Comparison of ENCODE assay signal across 8 cellular contexts in genomic region chr7:72829964-72830354, GRCh38. TPM values are rescaled to one million over a fixed set of nuclear protein-coding genes. Genes with fewer than 3 reads are reported as not detected.
A peak's percentile ranks its signal among the peaks of the same experiment; 100 is the strongest.
DNase-seq lines count a peak whose midpoint lies in the region; ATAC-seq and TF ChIP-seq lines count a peak whose summit lies in the region.
"Not testable (repeated sequence)": the region's sequence is repeated elsewhere in the genome, so short reads cannot be mapped to it uniquely, and the experiment has no call there.

No MANE protein-coding gene starts in this region.

- H3K27ac ChIP-seq in testis: peak overlapping the region; percentile 82 to 88

- DNase-seq in GM04504 (ENCODE audit: low read depth) (peak; percentile 60), NCI-H146 (lab: John Stamatoyannopoulos, UW) (peak; percentile 43), T-helper 17 cell (peak; percentile 12 to 25 (median 24)), amniotic epithelial cell (ENCODE audit: low read depth) (peak; percentile 85), testis (peak; percentile 62)
- not testable (repeated sequence) for DNase-seq in Right ventricle myocardium inferior (ENCODE audit: missing footprints)

- not testable (repeated sequence) for H3K36me3 Mint-ChIP-seq in T-helper 17 cell (ENCODE audit: low read depth)

- TF ChIP-seq CTCF in testis (IDR thresholded peaks at IDR 0.05): not testable (repeated sequence)

- H3K4me3 Mint-ChIP-seq in T-helper 17 cell: peak overlapping the region; percentile 98

- intact Hi-C loops in Right ventricle myocardium inferior (cut with DNase I): loop anchor here (2.0 to 5.0 kb wide), 2 partner anchors 49 to 692 kb away; partner anchors contain the start of gene BAZ1B
- intact Hi-C loops in testis (cut with DNase I; ENCODE audit: low total_unique reads): not testable (repeated sequence)

- H3K27ac Mint-ChIP-seq in T-helper 17 cell: peak overlapping the region; percentile 98

- H3K27me3 ChIP-seq in neuron (ENCODE audit: insufficient read depth, low read length); testis: not testable (repeated sequence)

- not testable (repeated sequence) for H3K27me3 Mint-ChIP-seq in T-helper 17 cell

- peak overlapping the region; percentile 64 for H3K4me3 ChIP-seq in neuron (ENCODE audit: low read length)
- H3K4me3 ChIP-seq in testis: peak overlapping the region; percentile 74 to 92

- 0 to 1% methylated on average over 8 of the region's 8 CpGs for WGBS in testis, 2 donors

- peaks cover 16% of the 10 kb centered on the region for H3K36me3 ChIP-seq in neuron (ENCODE audit: insufficient read depth, low read length)
- H3K36me3 ChIP-seq in testis (ENCODE audit: low read depth, missing control alignments): not testable (repeated sequence)

- H3K4me1 Mint-ChIP-seq in T-helper 17 cell: peaks cover 22% of the 10 kb centered on the region

- H2AFZ ChIP-seq in neuron (ENCODE audit: low read depth, low read length): peak overlapping the region; percentile 84

- peak; percentile 22 for ATAC-seq in HG02588 (IDR thresholded peaks at IDR 0.05; ENCODE audit: unreplicated experiment)
- peak; percentile 55 for ATAC-seq in T-helper 17 cell
- peak; percentile 63 for ATAC-seq in Right ventricle myocardium inferior

- not testable (repeated sequence) for TF ChIP-seq POLR2A in testis (IDR thresholded peaks at IDR 0.05)

- not testable (repeated sequence) for H3K9me3 ChIP-seq in T-helper 17 cell (ENCODE audit: control insufficient read depth, low read length, poor library complexity, severe bottlenecking); neuron (ENCODE audit: low read length); testis

- H3K4me1 ChIP-seq in neuron (ENCODE audit: insufficient read depth, low read length): not testable (repeated sequence)
- peaks cover 11% of the 10 kb centered on the region for H3K4me1 ChIP-seq in testis

RNA-seq across cellular contexts. Expression of gene TYW1B, which starts 2.0 kb away (rescaled TPM):
- 1 to 10 TPM; 4.8 TPM for total RNA-seq in T-helper 17 cell
- total RNA-seq in Right ventricle myocardium inferior: 3.1 TPM
- total RNA-seq in testis: 10 to 100 TPM in 1 of 2 donors, 1 to 10 TPM in 1; 8.9 to 11.3 TPM
- 10.5 TPM for polyA plus RNA-seq in testis (ENCODE audit: insufficient read depth, low read depth, low replicate concordance)
